ENCODE assay signal across 8 cellular contexts in the genomic region with DNA sequence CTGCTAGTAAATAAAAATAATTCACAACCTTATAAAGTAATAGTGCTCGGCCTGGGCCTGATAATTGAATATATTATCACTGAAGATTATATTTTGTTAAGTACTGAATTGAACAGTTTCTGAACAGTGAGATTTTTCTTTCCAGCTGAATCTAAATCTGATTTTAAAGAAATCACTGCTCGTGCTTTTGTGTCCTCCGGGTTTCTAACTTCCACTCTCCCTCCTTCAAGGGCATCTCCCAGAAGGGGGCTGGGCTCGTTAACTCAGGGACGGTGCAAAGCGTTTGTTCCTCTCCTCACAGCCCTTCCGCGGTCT. TPM values are rescaled to one million over a fixed set of nuclear protein-coding genes. Genes with fewer than 3 reads are reported as not detected.
DNase-seq lines count a peak whose midpoint lies in the region; ATAC-seq and TF ChIP-seq lines count a peak whose summit lies in the region.

No MANE protein-coding gene starts in this region.

- peak overlapping the region; percentile 73 for H3K4me2 ChIP-seq in DOHH2 (ENCODE audit: low read length)

- peak overlapping the region; percentile 94 for H3K4me3 Mint-ChIP-seq in progenitor cell of endocrine pancreas (ENCODE audit: low read depth)

- TF ChIP-seq POLR2A in esophagus squamous epithelium (IDR thresholded peaks at IDR 0.05), result no peak

- H3K27me3 ChIP-seq in DOHH2 (ENCODE audit: control insufficient read depth, low read length) (peaks cover 36% of the 10 kb centered on the region), SJCRH30 (no peaks in the 10 kb centered on the region), esophagus squamous epithelium (no peaks in the 10 kb centered on the region)

- H3K27ac ChIP-seq in DOHH2 (ENCODE audit: low read depth, low read length), result no peak overlapping the region
- H3K27ac ChIP-seq in SJCRH30, result peak overlapping the region; percentile 66
- peak overlapping the region; percentile 94 to 100 (median 100) for H3K27ac ChIP-seq in esophagus squamous epithelium

- H3K27ac Mint-ChIP-seq in progenitor cell of endocrine pancreas, result peak overlapping the region; percentile 98

- H4K20me1 ChIP-seq in DOHH2 (ENCODE audit: control insufficient read depth, insufficient read depth, low read depth, low read length), result no peaks in the 10 kb centered on the region

- no peak for TF ChIP-seq CTCF in DOHH2 (IDR thresholded peaks at IDR 0.05; ENCODE audit: low read depth, low read length, poor library complexity, severe bottlenecking)
- no peak for TF ChIP-seq CTCF in esophagus squamous epithelium (IDR thresholded peaks at IDR 0.05)
- no peak for TF ChIP-seq CTCF in progenitor cell of endocrine pancreas (IDR thresholded peaks at IDR 0.05; ENCODE audit: unreplicated experiment)

- WGBS in esophagus squamous epithelium, 2 donors, result 2 to 4% methylated on average over 8 of the region's 8 CpGs

- peak overlapping the region; percentile 83 for H3K4me3 ChIP-seq in DOHH2 (ENCODE audit: low read length)
- H3K4me3 ChIP-seq in SJCRH30, result peak overlapping the region; percentile 98
- peak overlapping the region; percentile 89 to 96 (median 90) for H3K4me3 ChIP-seq in esophagus squamous epithelium

- H3F3A ChIP-seq in DOHH2 (ENCODE audit: control insufficient read depth, insufficient read depth), result peaks cover 8% of the 10 kb centered on the region

- H3K4me1 ChIP-seq in DOHH2 (ENCODE audit: control insufficient read depth, low read length) (peaks cover 20% of the 10 kb centered on the region), SJCRH30 (peaks cover 9% of the 10 kb centered on the region), esophagus squamous epithelium (peaks cover 5 to 44% (median 15%) of the 10 kb centered on the region in 3 donors)

- peaks cover 25% of the 10 kb centered on the region for H3K4me1 Mint-ChIP-seq in progenitor cell of endocrine pancreas (ENCODE audit: low read depth)

- H3K36me3 Mint-ChIP-seq in progenitor cell of endocrine pancreas (ENCODE audit: insufficient read depth), result peaks cover 2% of the 10 kb centered on the region

- H3K9me3 ChIP-seq in DOHH2 (ENCODE audit: control insufficient read depth, insufficient read depth, low read length), result no peaks in the 10 kb centered on the region
- no peaks in the 10 kb centered on the region for H3K9me3 ChIP-seq in SJCRH30 (replicated peaks)
- H3K9me3 ChIP-seq in esophagus squamous epithelium, result no peaks in the 10 kb centered on the region

- no peaks in the 10 kb centered on the region for H3K9me2 ChIP-seq in DOHH2 (replicated peaks; ENCODE audit: control insufficient read depth, low read length)

- intact Hi-C loops in esophagus squamous epithelium (cut with DNase I), result loop anchor here (10.0 kb wide), 1 partner anchor 225 kb away; a partner anchor contains a TSS

- DNase-seq in SJCRH30 (no peak), esophagus squamous epithelium (lab: John Stamatoyannopoulos, UW) (no peak), progenitor cell of endocrine pancreas (ENCODE audit: low spot score, unreplicated experiment) (no peak), NCI-H748 (lab: John Stamatoyannopoulos, UW; ENCODE audit: unreplicated experiment) (no peak), pons (ENCODE audit: low spot score) (no peak), amygdala (lab: John Stamatoyannopoulos, UW) (no peak)

- ATAC-seq in HG03108 (IDR thresholded peaks at IDR 0.05; ENCODE audit: unreplicated experiment), result no peak

- H3K36me3 ChIP-seq in DOHH2 (ENCODE audit: control insufficient read depth, low read length) (no peaks in the 10 kb centered on the region), SJCRH30 (peaks cover 2% of the 10 kb centered on the region; the same call in 1 of the 2 replicates), esophagus squamous epithelium (no peaks in the 10 kb centered on the region)

- no peaks in the 10 kb centered on the region for H3K27me3 Mint-ChIP-seq in progenitor cell of endocrine pancreas

- H3K79me2 ChIP-seq in DOHH2 (ENCODE audit: control insufficient read depth, low read length), result no peaks in the 10 kb centered on the region

- H3K9me3 Mint-ChIP-seq in progenitor cell of endocrine pancreas (ENCODE audit: low read depth), result no peaks in the 10 kb centered on the region

RNA-seq across cellular contexts. Expression of a gene that starts 0.8 kb away (rescaled TPM):
- 47.7 and 54.8 TPM in 2 replicates for total RNA-seq in SJCRH30 (2014; rRNA removed; shearing (Covaris generic))
- total RNA-seq in esophagus squamous epithelium, result 10 to 100 TPM; 27.1 to 40.6 (median 38.1) TPM
- 74.4 and 78.7 TPM in 2 replicates for total RNA-seq in progenitor cell of endocrine pancreas
